ENCODE assay signal across 1 cellular context in genomic region chr19:55461974-55462628, GRCh38.
A peak's percentile ranks its signal among the peaks of the same experiment; 100 is the strongest.
TF ChIP-seq lines count a peak whose summit lies in the region.

No MANE protein-coding gene starts in this region.

TF ChIP-seq in HEK293, 187 proteins besides CTCF, POLR2A, EP300 and RAD21 (continued from another document and continues in another):
- TF ChIP-seq HIC1 (tag by site-specific recombination; IDR thresholded peaks at IDR 0.05) (no peak), ZNF302 (tag by site-specific recombination; IDR thresholded peaks at IDR 0.05; ENCODE audit: low read depth) (no peak), ZNF677 (tag by site-specific recombination; IDR thresholded peaks at IDR 0.05) (no peak), ZNF184 (tag by site-specific recombination; IDR thresholded peaks at IDR 0.05) (no peak), ZNF155 (tag by site-specific recombination; IDR thresholded peaks at IDR 0.05) (no peak), ZSCAN23 (tag by site-specific recombination; IDR thresholded peaks at IDR 0.05) (no peak), ZNF221 (tag by site-specific recombination; IDR thresholded peaks at IDR 0.05; ENCODE audit: borderline replicate concordance) (no peak), ZNF548 (tag by site-specific recombination; IDR thresholded peaks at IDR 0.05) (no peak), ZNF830 (tag by site-specific recombination; IDR thresholded peaks at IDR 0.05; ENCODE audit: low read depth) (no peak), ZNF549 (tag by site-specific recombination; IDR thresholded peaks at IDR 0.05) (no peak), ZBTB17 (tag by site-specific recombination; IDR thresholded peaks at IDR 0.05) (no peak), ZFHX2 (tag by site-specific recombination; conservative IDR thresholded peaks at IDR 0.05) (no peak), BCL11A (tag by site-specific recombination; IDR thresholded peaks at IDR 0.05; ENCODE audit: low read depth) (no peak), ZNF521 (tag by site-specific recombination; IDR thresholded peaks at IDR 0.05) (no peak), ZNF341 (tag by site-specific recombination; IDR thresholded peaks at IDR 0.05; ENCODE audit: low read depth) (peak; percentile 89), ZNF544 (tag by site-specific recombination; IDR thresholded peaks at IDR 0.05) (no peak), INSM2 (tag by site-specific recombination; IDR thresholded peaks at IDR 0.05) (no peak), PATZ1 (tag by site-specific recombination; IDR thresholded peaks at IDR 0.05) (no peak; the same call in 1 of the 2 replicates), ZNF391 (tag by site-specific recombination; IDR thresholded peaks at IDR 0.05; ENCODE audit: borderline replicate concordance, low read depth) (no peak), ZNF629 (tag by site-specific recombination; IDR thresholded peaks at IDR 0.05) (no peak), ZNF645 (tag by site-specific recombination; IDR thresholded peaks at IDR 0.05) (no peak), ZNF398 (tag by site-specific recombination; IDR thresholded peaks at IDR 0.05) (no peak), ZNF169 (tag by site-specific recombination; IDR thresholded peaks at IDR 0.05) (no peak), OSR2 (tag by site-specific recombination; IDR thresholded peaks at IDR 0.05) (no peak), ZNF785 (tag by site-specific recombination; IDR thresholded peaks at IDR 0.05) (no peak), YY2 (tag by site-specific recombination; IDR thresholded peaks at IDR 0.05) (no peak), ZBTB26 (tag by site-specific recombination; optimal IDR thresholded peaks at IDR 0.05) (no peak), HOXD13 (CRISPR knock-in tag; IDR thresholded peaks at IDR 0.05; ENCODE audit: borderline replicate concordance) (no peak), FEZF1 (tag by site-specific recombination; IDR thresholded peaks at IDR 0.05) (no peak), ZBTB21 (tag by site-specific recombination; IDR thresholded peaks at IDR 0.05) (no peak), REPIN1 (tag by site-specific recombination; IDR thresholded peaks at IDR 0.05; ENCODE audit: low read depth) (no peak), KLF8 (tag by site-specific recombination; IDR thresholded peaks at IDR 0.05) (no peak), SP7 (tag by site-specific recombination; IDR thresholded peaks at IDR 0.05) (no peak), ZNF843 (tag by site-specific recombination; IDR thresholded peaks at IDR 0.05) (0 out of 2 replicates have a peak, but pooled peaks have one; percentile 20), ZNF202 (tag by site-specific recombination; IDR thresholded peaks at IDR 0.05; ENCODE audit: borderline replicate concordance) (no peak), ZNF394 (tag by site-specific recombination; IDR thresholded peaks at IDR 0.05; ENCODE audit: borderline replicate concordance) (no peak), ZBTB8A (tag by site-specific recombination; IDR thresholded peaks at IDR 0.05) (no peak), SETDB1 (IDR thresholded peaks at IDR 0.05; ENCODE audit: insufficient read length, low read length) (no peak), ZNF692 (tag by site-specific recombination; IDR thresholded peaks at IDR 0.05) (peak; percentile 42), ZNF596 (tag by site-specific recombination; IDR thresholded peaks at IDR 0.05) (peak; percentile 55; the same call in 1 of the 2 replicates), ZNF2 (tag by site-specific recombination; IDR thresholded peaks at IDR 0.05) (no peak), TCF7L2 (IDR thresholded peaks at IDR 0.05; ENCODE audit: borderline replicate concordance, low read depth, low read length) (no peak), MYNN (tag by site-specific recombination; IDR thresholded peaks at IDR 0.05; ENCODE audit: borderline replicate concordance) (no peak), ZBTB10 (tag by site-specific recombination; IDR thresholded peaks at IDR 0.05) (no peak), KLF7 (tag by site-specific recombination; IDR thresholded peaks at IDR 0.05; ENCODE audit: borderline replicate concordance) (peak; percentile 45; the same call in 1 of the 2 replicates), GLIS1 (tag by site-specific recombination; IDR thresholded peaks at IDR 0.05) (no peak), ZNF280D (tag by site-specific recombination; IDR thresholded peaks at IDR 0.05) (no peak), KLF10 (tag by site-specific recombination; IDR thresholded peaks at IDR 0.05) (0 out of 2 replicates have a peak, but pooled peaks have one; percentile 1)
